12 cellular contexts compared by ENCODE assay signal in genomic region chr14:24197066-24197465, GRCh38. TPM values are rescaled to one million over a fixed set of nuclear protein-coding genes. Genes with fewer than 3 reads are reported as not detected.
A peak's percentile ranks its signal among the peaks of the same experiment; 100 is the strongest.
DNase-seq lines count a peak whose midpoint lies in the region; ATAC-seq and TF ChIP-seq lines count a peak whose summit lies in the region.
"Had no signal": no experiment of that assay in that cellular context is flagged by ENCODE, and none has a peak within 500 bp of the region (broad histone marks: within the 10 kb centered on the region; RNA-seq: fewer than 3 reads in every experiment).

No MANE protein-coding gene starts in this region.

- H3K9me2 ChIP-seq in OCI-LY7 (ENCODE audit: insufficient read depth, low read length), result no peaks in the 10 kb centered on the region

- no peaks in the 10 kb centered on the region for H4K20me1 ChIP-seq in OCI-LY7 (ENCODE audit: insufficient read depth, low read length)

- CTCF ChIA-PET in OCI-LY7 (lab: Charles Lee; ENCODE audit: unreplicated experiment), result interaction anchor here (0.5 kb wide), 1 partner anchor 61 kb away, joined by 4 read pairs; the partner anchor contains the start of gene PSME1

- peaks cover 55% of the 10 kb centered on the region for H3K4me1 Mint-ChIP-seq in activated T-cell treated with anti-CD3 and anti-CD28 coated beads, Interleukin-2, amount 50 U/mL, for 24 hours (ENCODE audit: low read depth)
- peaks cover 24% of the 10 kb centered on the region for H3K4me1 Mint-ChIP-seq in endothelial cell (ENCODE audit: unreplicated experiment)

- no peaks in the 10 kb centered on the region for H3K27me3 Mint-ChIP-seq in activated T-cell treated with anti-CD3 and anti-CD28 coated beads, Interleukin-2, amount 50 U/mL, for 24 hours
- H3K27me3 Mint-ChIP-seq in endothelial cell (ENCODE audit: unreplicated experiment), result peaks cover 21% of the 10 kb centered on the region

- H3K9me3 Mint-ChIP-seq in activated T-cell treated with anti-CD3 and anti-CD28 coated beads, Interleukin-2, amount 50 U/mL, for 24 hours, result no peaks in the 10 kb centered on the region
- no peaks in the 10 kb centered on the region for H3K9me3 Mint-ChIP-seq in endothelial cell (ENCODE audit: unreplicated experiment)

- H3K27ac Mint-ChIP-seq in activated T-cell treated with anti-CD3 and anti-CD28 coated beads, Interleukin-2, amount 50 U/mL, for 24 hours, result peak overlapping the region; percentile 88
- peak overlapping the region; percentile 82 for H3K27ac Mint-ChIP-seq in endothelial cell (ENCODE audit: unreplicated experiment)

- H3K27ac ChIP-seq in OCI-LY7 (ENCODE audit: low read depth, low read length, poor library complexity, severe bottlenecking) (peak overlapping the region; percentile 86), psoas muscle (peak overlapping the region; percentile 96)

- peak overlapping the region; percentile 91 for H3K4me2 ChIP-seq in OCI-LY7 (ENCODE audit: low read length)

- H3K36me3 ChIP-seq in OCI-LY7 (ENCODE audit: insufficient read depth, low read length) (peaks cover 47% of the 10 kb centered on the region), psoas muscle (ENCODE audit: insufficient read depth in 1 of 2, low read depth in 1 of 2) (peaks cover 0 to 27% of the 10 kb centered on the region in 2 donors)

- H3K27me3 ChIP-seq in psoas muscle (ENCODE audit: insufficient read depth in 3 of 3, low read length in 2 of 3), result no peaks in the 10 kb centered on the region
- H3K27me3 ChIP-seq: ascending aorta, spleen had no signal

- 93 to 98% (median 94%) methylated on average over 2 of the region's 2 CpGs for WGBS in psoas muscle, 3 donors

- peak overlapping the region; percentile 97 for H3K4me3 Mint-ChIP-seq in activated T-cell treated with anti-CD3 and anti-CD28 coated beads, Interleukin-2, amount 50 U/mL, for 24 hours
- H3K4me3 Mint-ChIP-seq in endothelial cell (ENCODE audit: unreplicated experiment), result peak overlapping the region; percentile 83

- peaks cover 71% of the 10 kb centered on the region for H3K36me3 Mint-ChIP-seq in activated T-cell treated with anti-CD3 and anti-CD28 coated beads, Interleukin-2, amount 50 U/mL, for 24 hours (ENCODE audit: low read depth)
- peaks cover 36% of the 10 kb centered on the region for H3K36me3 Mint-ChIP-seq in endothelial cell (ENCODE audit: low read depth, unreplicated experiment)

- H2AFZ ChIP-seq in OCI-LY7 (ENCODE audit: low read length), result peak overlapping the region; percentile 35; the same call in 1 of the 2 replicates

- H3K9me3 ChIP-seq in OCI-LY7 (ENCODE audit: low read length) (0 out of 2 replicates have a peak, but pooled peaks cover 7% of the 10 kb centered on the region), psoas muscle (no peaks in the 10 kb centered on the region)
- H3K9me3 ChIP-seq: ascending aorta had no signal

- H3K4me1 ChIP-seq in OCI-LY7 (ENCODE audit: insufficient read depth, low read length, poor library complexity, severe bottlenecking) (peaks cover 26% of the 10 kb centered on the region), psoas muscle (peaks cover 22% of the 10 kb centered on the region)

- intact Hi-C loops in OCI-LY7 (cut with micrococcal nuclease; ENCODE audit: unreplicated experiment), result loop anchor here (5.0 kb wide), 1 partner anchor 170 kb away; the partner anchor contains the start of gene NFATC4
- intact Hi-C loops in psoas muscle (cut with DNase I), result no loop called here

- no peak for DNase-seq in activated T-cell treated with anti-CD3 and anti-CD28 coated beads, Interleukin-2, amount 50 U/mL, for 24 hours
- DNase-seq in activated T-cell treated with anti-CD3 and anti-CD28 coated beads, Interleukin-2, amount 50 U/mL, for 48 hours, result no peak
- DNase-seq in OCI-LY7 (ENCODE audit: low spot score) (peak; percentile 46), endothelial cell (ENCODE audit: low spot score) (no peak), psoas muscle (no peak), LoVo (ENCODE audit: low spot score) (no peak)
- DNase-seq in stimulated activated CD4-positive, alpha-beta T cell treated with anti-CD3 and anti-CD28 coated beads, Interleukin-2, amount 100 ng/mL, for 48 hours, result no peak
- DNase-seq: NK-92 treated with Interleukin-12 subunit alpha and Interleukin-12 subunit beta, amount 100 ng/mL, for 24 hours; spleen had no signal

- H3K79me2 ChIP-seq in OCI-LY7 (ENCODE audit: insufficient read depth, low read depth, low read length), result peaks cover 17% of the 10 kb centered on the region; the same call in 1 of the 2 replicates

- BruUV-seq in OCI-LY7 (replicated peaks; lab: Mats Ljungman, UMichigan), result no TSS peak

- TF ChIP-seq CTCF in OCI-LY7 (conservative IDR thresholded peaks at IDR 0.05; ENCODE audit: low read length) (no peak), endothelial cell (IDR thresholded peaks at IDR 0.05; ENCODE audit: unreplicated experiment) (no peak), psoas muscle (IDR thresholded peaks at IDR 0.05) (no peak)

- POLR2A ChIA-PET in OCI-LY7 (lab: Charles Lee), result interaction anchor here (0.7 to 2.1 kb wide), 4 partner anchors 13 to 56 kb away, joined by 3 to 18 read pairs (median 4); partner anchors contain the start of genes CHMP4A and EMC9

- ATAC-seq in psoas muscle (no peak), HG03457 (IDR thresholded peaks at IDR 0.05; ENCODE audit: unreplicated experiment) (no peak)

- H3K4me3 ChIP-seq in OCI-LY7 (ENCODE audit: low read depth, low read length, poor library complexity, severe bottlenecking) (peak overlapping the region; percentile 75), psoas muscle (peak overlapping the region; percentile 89)

RNA-seq across cellular contexts. Expression of gene TM9SF1, which starts 1.8 kb away (rescaled TPM):
- 23.4 and 31.3 TPM in 2 replicates for total RNA-seq in OCI-LY7 (2014; rRNA removed; shearing (Covaris generic))
- total RNA-seq in OCI-LY7 (2022), result 23.1 and 27.8 TPM in 2 replicates
- 41.8 TPM for total RNA-seq in endothelial cell (ENCODE audit: unreplicated experiment)
- total RNA-seq in psoas muscle, result 10 to 100 TPM; 21.0 to 22.7 (median 21.8) TPM
- polyA plus RNA-seq in psoas muscle, result 10 to 100 TPM; 21.7 to 43.4 (median 31.7) TPM

RNA-seq across cellular contexts. Expression of gene TSSK4, which starts 8.4 kb away (rescaled TPM):
- total RNA-seq in OCI-LY7 (2014; rRNA removed; shearing (Covaris generic)), result not detected in 2 replicates
- total RNA-seq in OCI-LY7 (2022) (1.1 and 1.5 TPM in 2 replicates), endothelial cell (ENCODE audit: unreplicated experiment) (not detected), psoas muscle (not detected)
- under 1 TPM in 2 of 3 donors, not detected in 1; 0.05 to 0.06 TPM for polyA plus RNA-seq in psoas muscle
- total RNA-seq: ascending aorta, M059J had no signal
- polyA plus RNA-seq: spleen had no signal

RNA-seq across cellular contexts. Expression of gene IPO4, which starts 8.4 kb away (rescaled TPM):
- 48.4 and 59.2 TPM in 2 replicates for total RNA-seq in OCI-LY7 (2014; rRNA removed; shearing (Covaris generic))
- total RNA-seq in OCI-LY7 (2022), result 49.3 and 53.1 TPM in 2 replicates
- 29.0 TPM for total RNA-seq in endothelial cell (ENCODE audit: unreplicated experiment)
- 10 to 100 TPM; 35.7 to 75.9 (median 51.1) TPM for total RNA-seq in psoas muscle
- polyA plus RNA-seq in psoas muscle, result 10 to 100 TPM; 28.8 to 99.7 (median 62.4) TPM

RNA-seq across cellular contexts. Expression of gene CHMP4A, which starts 16.2 kb away (rescaled TPM):
- total RNA-seq in OCI-LY7 (2014; rRNA removed; shearing (Covaris generic)), result 48.5 and 65.7 TPM in 2 replicates
- total RNA-seq in OCI-LY7 (2022), result 67.6 and 72.9 TPM in 2 replicates
- 34.3 TPM for total RNA-seq in endothelial cell (ENCODE audit: unreplicated experiment)
- 10 to 100 TPM; 12.3 to 18.2 (median 15.7) TPM for total RNA-seq in psoas muscle
- 10 to 100 TPM; 29.6 to 42.1 (median 29.9) TPM for polyA plus RNA-seq in psoas muscle

RNA-seq across cellular contexts. Expression of gene MDP1, which starts 18.8 kb away (rescaled TPM):
- total RNA-seq in OCI-LY7 (2014; rRNA removed; shearing (Covaris generic)), result 21.5 and 23.2 TPM in 2 replicates
- total RNA-seq in OCI-LY7 (2022), result 26.6 and 30.9 TPM in 2 replicates
- 17.4 TPM for total RNA-seq in endothelial cell (ENCODE audit: unreplicated experiment)
- total RNA-seq in psoas muscle, result 10 to 100 TPM in 3 of 4 donors, 1 to 10 TPM in 1; 9.4 to 16.3 (median 12.1) TPM
- 10 to 100 TPM in 2 of 3 donors, 1 to 10 TPM in 1; 6.2 to 19.7 (median 13.0) TPM for polyA plus RNA-seq in psoas muscle
